In genomic region chr2:74505448-74506246, GRCh38 we compare ENCODE assay signal across 13 cellular contexts. TPM values are rescaled to one million over a fixed set of nuclear protein-coding genes. Genes with fewer than 3 reads are reported as not detected.
DNase-seq lines count a peak whose midpoint lies in the region; ATAC-seq and TF ChIP-seq lines count a peak whose summit lies in the region.
"Had no signal": no experiment of that assay in that cellular context is flagged by ENCODE, and none has a peak within 500 bp of the region (broad histone marks: within the 10 kb centered on the region; RNA-seq: fewer than 3 reads in every experiment).

No MANE protein-coding gene starts in this region.

- H3K79me2 ChIP-seq in OCI-LY3 (ENCODE audit: low read length) = peaks cover 11% of the 10 kb centered on the region

- no peaks in the 10 kb centered on the region for H4K20me1 ChIP-seq in OCI-LY3 (ENCODE audit: insufficient read depth, low read length)

- H3K27me3 Mint-ChIP-seq in CD14-positive monocyte (ENCODE audit: low read depth in 3 of 3) (peaks cover 38 to 57% (median 44%) of the 10 kb centered on the region in 3 donors), osteocyte (ENCODE audit: unreplicated experiment) (peaks cover 27% of the 10 kb centered on the region)

- DNase-seq in CD14-positive monocyte (ENCODE audit: low spot score) = no peak
- DNase-seq in epithelial cell of esophagus (ENCODE audit: low read depth) = no peak
- DNase-seq in osteocyte (ENCODE audit: extremely low spot score, unreplicated experiment) = no peak
- no peak for DNase-seq in HUDEP-2 (lab: John Stamatoyannopoulos, UW; ENCODE audit: unreplicated experiment in 76 of 76)
- no peak for DNase-seq in MV-4-11 (lab: John Stamatoyannopoulos, UW)
- DNase-seq in HuH-7.5 (ENCODE audit: low spot score) = no peak
- DNase-seq: activated gamma-delta T cell treated with Interleukin-2 at 50 U/mL for 16 hours, islet precursor cell, NCI-H82 had no signal

- no peak for ATAC-seq in GM18502 (IDR thresholded peaks at IDR 0.05; ENCODE audit: poor library complexity, unreplicated experiment)

- H3K27ac ChIP-seq in OCI-LY3 (ENCODE audit: low read length) = no peak overlapping the region
- H3K27ac ChIP-seq: right atrium auricular region had no signal

- H3K4me1 Mint-ChIP-seq in CD14-positive monocyte (peaks cover 58% of the 10 kb centered on the region), osteocyte (ENCODE audit: unreplicated experiment) (peaks cover 64% of the 10 kb centered on the region)

- H3K4me3 Mint-ChIP-seq in CD14-positive monocyte (peak overlapping the region; percentile 59 to 100), osteocyte (ENCODE audit: unreplicated experiment) (peak overlapping the region; percentile 98)

- TF ChIP-seq CTCF in CD14-positive monocyte (IDR thresholded peaks at IDR 0.05) (no peak), OCI-LY3 (IDR thresholded peaks at IDR 0.05; ENCODE audit: low read depth, low read length) (no peak), epithelial cell of esophagus (IDR thresholded peaks at IDR 0.05; ENCODE audit: insufficient read depth, low read depth, low read length, missing control alignments) (no peak), osteocyte (IDR thresholded peaks at IDR 0.05) (no peak)

- H3K9me3 ChIP-seq in OCI-LY3 (ENCODE audit: insufficient read depth, low read length) = no peaks in the 10 kb centered on the region
- H3K9me3 ChIP-seq: right atrium auricular region had no signal

- H3K4me3 ChIP-seq in OCI-LY3 (ENCODE audit: low read length) = no peak overlapping the region
- H3K4me3 ChIP-seq in epithelial cell of esophagus (ENCODE audit: low read length) = peak overlapping the region; percentile 18

- H3K36me3 Mint-ChIP-seq in CD14-positive monocyte (peaks cover 28 to 47% of the 10 kb centered on the region in 2 donors), osteocyte (ENCODE audit: unreplicated experiment) (peaks cover 20% of the 10 kb centered on the region)

- H3K4me1 ChIP-seq in OCI-LY3 (ENCODE audit: low read length) = peaks cover 32% of the 10 kb centered on the region

- H3K27me3 ChIP-seq in OCI-LY3 (ENCODE audit: low read depth, low read length) = no peaks in the 10 kb centered on the region
- H3K27me3 ChIP-seq: right atrium auricular region had no signal

- no peak overlapping the region for H3K9ac ChIP-seq in OCI-LY3 (ENCODE audit: low read length)

- peak overlapping the region in 6 of 7 donors; percentile 18 to 100 (median 81) for H3K27ac Mint-ChIP-seq in CD14-positive monocyte
- peak overlapping the region; percentile 83 for H3K27ac Mint-ChIP-seq in osteocyte (ENCODE audit: unreplicated experiment)

- H3K4me2 ChIP-seq in OCI-LY3 (ENCODE audit: low read length) = peak overlapping the region; percentile 7; the same call in 1 of the 2 replicates

- H3K36me3 ChIP-seq in OCI-LY3 (replicated peaks; ENCODE audit: low read depth, low read length) = peaks cover 13% of the 10 kb centered on the region

- H3K9me3 Mint-ChIP-seq in CD14-positive monocyte (peaks cover 0 to 9% (median 4%) of the 10 kb centered on the region in 7 donors), osteocyte (ENCODE audit: unreplicated experiment) (no peaks in the 10 kb centered on the region)

- intact Hi-C loops in CD14-positive monocyte (cut with micrococcal nuclease) = no loop called here

- H2AFZ ChIP-seq in OCI-LY3 (ENCODE audit: low read depth, low read length) = no peak overlapping the region

RNA-seq across cellular contexts. Expression of gene PCGF1, which starts 1.8 kb away (rescaled TPM):
- 10 to 100 TPM; 18.0 to 20.5 TPM for polyA plus RNA-seq in CD14-positive monocyte
- total RNA-seq in osteocyte = 32.2 and 32.5 TPM in 2 replicates

RNA-seq across cellular contexts. Expression of gene LBX2, which starts 6.2 kb away (rescaled TPM):
- polyA plus RNA-seq in CD14-positive monocyte = under 1 TPM in 1 of 2 donors, not detected in 1; 0.46 TPM
- total RNA-seq in osteocyte = 1.0 and 1.1 TPM in 2 replicates

RNA-seq across cellular contexts. Expression of gene TLX2, which starts 8.6 kb away (rescaled TPM):
- polyA plus RNA-seq in CD14-positive monocyte = not detected
- not detected in 2 replicates for total RNA-seq in osteocyte
- total RNA-seq: right atrium auricular region had no signal

RNA-seq across cellular contexts. Expression of gene DQX1, which starts 20.4 kb away (rescaled TPM):
- polyA plus RNA-seq in CD14-positive monocyte = not detected
- total RNA-seq in osteocyte = 0.26 and 0.32 TPM in 2 replicates
- total RNA-seq: M059J, right atrium auricular region had no signal

RNA-seq across cellular contexts. Expression of gene TTC31, which starts 22.8 kb away (rescaled TPM):
- polyA plus RNA-seq in CD14-positive monocyte = 10 to 100 TPM; 19.6 to 21.3 TPM
- total RNA-seq in osteocyte = 24.2 and 24.3 TPM in 2 replicates
